ENCODE assay signal across 2 cellular contexts in the genomic region with DNA sequence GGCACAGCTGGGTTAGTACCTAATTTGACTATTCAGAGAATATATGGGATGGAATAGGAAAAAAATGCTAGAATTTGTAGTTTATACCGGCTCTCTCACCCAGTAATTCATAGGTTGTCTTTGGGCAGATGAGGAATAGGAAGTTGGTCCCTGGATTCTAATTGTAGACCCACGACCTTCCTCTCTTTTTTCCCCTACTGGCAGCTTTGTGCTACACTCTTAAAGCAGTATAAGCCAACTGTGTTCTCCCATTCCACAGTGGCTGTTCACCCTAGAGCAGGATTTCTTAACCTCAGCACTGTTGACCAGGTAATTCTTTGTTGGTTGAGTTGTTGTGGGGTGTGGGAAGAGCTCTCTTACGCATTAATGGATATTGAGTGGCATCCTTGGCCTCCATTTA.
TF ChIP-seq lines count a peak whose summit lies in the region.

No MANE protein-coding gene starts in this region.

TF ChIP-seq in HCT116, 20 proteins besides CTCF, POLR2A, EP300 and RAD21 (continued from another document):
- TF ChIP-seq ZBTB33 (IDR thresholded peaks at IDR 0.05; ENCODE audit: extremely low read depth, insufficient replicate concordance, low read length) (no peak), SRF (IDR thresholded peaks at IDR 0.05; ENCODE audit: low read depth) (no peak), MAX (IDR thresholded peaks at IDR 0.05) (no peak), JUND (IDR thresholded peaks at IDR 0.05) (no peak), SIN3A (IDR thresholded peaks at IDR 0.05; ENCODE audit: low read depth) (no peak), SP1 (IDR thresholded peaks at IDR 0.05; ENCODE audit: low read depth) (no peak), EZH2phosphoT487 (IDR thresholded peaks at IDR 0.05; ENCODE audit: borderline replicate concordance) (no peak), ZNF274 (IDR thresholded peaks at IDR 0.05; ENCODE audit: low read depth, low read length) (no peak), EZH2 (IDR thresholded peaks at IDR 0.05) (no peak), YY1 (IDR thresholded peaks at IDR 0.05; ENCODE audit: extremely low read depth, insufficient replicate concordance, low read depth, low read length) (no peak), FOSL1 (IDR thresholded peaks at IDR 0.05; ENCODE audit: low read depth) (no peak), ZFX (IDR thresholded peaks at IDR 0.05) (no peak), CBX3 (IDR thresholded peaks at IDR 0.05; ENCODE audit: low read depth) (no peak), POLR2AphosphoS5 (IDR thresholded peaks at IDR 0.05; ENCODE audit: low read depth, low read length) (no peak), CEBPB (IDR thresholded peaks at IDR 0.05; ENCODE audit: low read depth) (no peak), EGR1 (IDR thresholded peaks at IDR 0.05; ENCODE audit: low read depth) (no peak)
- TF ChIP-seq, protein P1, sequence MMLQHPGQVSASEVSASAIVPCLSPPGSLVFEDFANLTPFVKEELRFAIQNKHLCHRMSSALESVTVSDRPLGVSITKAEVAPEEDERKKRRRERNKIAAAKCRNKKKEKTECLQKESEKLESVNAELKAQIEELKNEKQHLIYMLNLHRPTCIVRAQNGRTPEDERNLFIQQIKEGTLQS (IDR thresholded peaks at IDR 0.05) = no peak
- TF ChIP-seq, protein P2, sequence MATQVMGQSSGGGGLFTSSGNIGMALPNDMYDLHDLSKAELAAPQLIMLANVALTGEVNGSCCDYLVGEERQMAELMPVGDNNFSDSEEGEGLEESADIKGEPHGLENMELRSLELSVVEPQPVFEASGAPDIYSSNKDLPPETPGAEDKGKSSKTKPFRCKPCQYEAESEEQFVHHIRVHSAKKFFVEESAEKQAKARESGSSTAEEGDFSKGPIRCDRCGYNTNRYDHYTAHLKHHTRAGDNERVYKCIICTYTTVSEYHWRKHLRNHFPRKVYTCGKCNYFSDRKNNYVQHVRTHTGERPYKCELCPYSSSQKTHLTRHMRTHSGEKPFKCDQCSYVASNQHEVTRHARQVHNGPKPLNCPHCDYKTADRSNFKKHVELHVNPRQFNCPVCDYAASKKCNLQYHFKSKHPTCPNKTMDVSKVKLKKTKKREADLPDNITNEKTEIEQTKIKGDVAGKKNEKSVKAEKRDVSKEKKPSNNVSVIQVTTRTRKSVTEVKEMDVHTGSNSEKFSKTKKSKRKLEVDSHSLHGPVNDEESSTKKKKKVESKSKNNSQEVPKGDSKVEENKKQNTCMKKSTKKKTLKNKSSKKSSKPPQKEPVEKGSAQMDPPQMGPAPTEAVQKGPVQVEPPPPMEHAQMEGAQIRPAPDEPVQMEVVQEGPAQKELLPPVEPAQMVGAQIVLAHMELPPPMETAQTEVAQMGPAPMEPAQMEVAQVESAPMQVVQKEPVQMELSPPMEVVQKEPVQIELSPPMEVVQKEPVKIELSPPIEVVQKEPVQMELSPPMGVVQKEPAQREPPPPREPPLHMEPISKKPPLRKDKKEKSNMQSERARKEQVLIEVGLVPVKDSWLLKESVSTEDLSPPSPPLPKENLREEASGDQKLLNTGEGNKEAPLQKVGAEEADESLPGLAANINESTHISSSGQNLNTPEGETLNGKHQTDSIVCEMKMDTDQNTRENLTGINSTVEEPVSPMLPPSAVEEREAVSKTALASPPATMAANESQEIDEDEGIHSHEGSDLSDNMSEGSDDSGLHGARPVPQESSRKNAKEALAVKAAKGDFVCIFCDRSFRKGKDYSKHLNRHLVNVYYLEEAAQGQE (IDR thresholded peaks at IDR 0.05; ENCODE audit: low read depth) = no peak

TF ChIP-seq in WTC11, 78 proteins besides CTCF, POLR2A, EP300 and RAD21 (continued from another document):
- TF ChIP-seq, protein P3, sequence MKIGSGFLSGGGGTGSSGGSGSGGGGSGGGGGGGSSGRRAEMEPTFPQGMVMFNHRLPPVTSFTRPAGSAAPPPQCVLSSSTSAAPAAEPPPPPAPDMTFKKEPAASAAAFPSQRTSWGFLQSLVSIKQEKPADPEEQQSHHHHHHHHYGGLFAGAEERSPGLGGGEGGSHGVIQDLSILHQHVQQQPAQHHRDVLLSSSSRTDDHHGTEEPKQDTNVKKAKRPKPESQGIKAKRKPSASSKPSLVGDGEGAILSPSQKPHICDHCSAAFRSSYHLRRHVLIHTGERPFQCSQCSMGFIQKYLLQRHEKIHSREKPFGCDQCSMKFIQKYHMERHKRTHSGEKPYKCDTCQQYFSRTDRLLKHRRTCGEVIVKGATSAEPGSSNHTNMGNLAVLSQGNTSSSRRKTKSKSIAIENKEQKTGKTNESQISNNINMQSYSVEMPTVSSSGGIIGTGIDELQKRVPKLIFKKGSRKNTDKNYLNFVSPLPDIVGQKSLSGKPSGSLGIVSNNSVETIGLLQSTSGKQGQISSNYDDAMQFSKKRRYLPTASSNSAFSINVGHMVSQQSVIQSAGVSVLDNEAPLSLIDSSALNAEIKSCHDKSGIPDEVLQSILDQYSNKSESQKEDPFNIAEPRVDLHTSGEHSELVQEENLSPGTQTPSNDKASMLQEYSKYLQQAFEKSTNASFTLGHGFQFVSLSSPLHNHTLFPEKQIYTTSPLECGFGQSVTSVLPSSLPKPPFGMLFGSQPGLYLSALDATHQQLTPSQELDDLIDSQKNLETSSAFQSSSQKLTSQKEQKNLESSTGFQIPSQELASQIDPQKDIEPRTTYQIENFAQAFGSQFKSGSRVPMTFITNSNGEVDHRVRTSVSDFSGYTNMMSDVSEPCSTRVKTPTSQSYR (CRISPR knock-in tag; IDR thresholded peaks at IDR 0.05) = no peak
- no peak for TF ChIP-seq ZNF396 (CRISPR knock-in tag; IDR thresholded peaks at IDR 0.05; ENCODE audit: borderline replicate concordance)
- no peak for TF ChIP-seq OVOL2 (CRISPR knock-in tag; IDR thresholded peaks at IDR 0.05; ENCODE audit: borderline replicate concordance)
- no peak for TF ChIP-seq ZBTB21 (CRISPR knock-in tag; IDR thresholded peaks at IDR 0.05; ENCODE audit: borderline replicate concordance)
- TF ChIP-seq, protein P4, sequence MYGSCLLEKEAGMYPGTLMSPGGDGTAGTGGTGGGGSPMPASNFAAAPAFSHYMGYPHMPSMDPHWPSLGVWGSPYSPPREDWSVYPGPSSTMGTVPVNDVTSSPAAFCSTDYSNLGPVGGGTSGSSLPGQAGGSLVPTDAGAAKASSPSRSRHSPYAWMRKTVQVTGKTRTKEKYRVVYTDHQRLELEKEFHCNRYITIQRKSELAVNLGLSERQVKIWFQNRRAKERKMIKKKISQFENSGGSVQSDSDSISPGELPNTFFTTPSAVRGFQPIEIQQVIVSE (CRISPR knock-in tag; IDR thresholded peaks at IDR 0.05; ENCODE audit: borderline replicate concordance) = no peak
- TF ChIP-seq RORB (CRISPR knock-in tag; IDR thresholded peaks at IDR 0.05) = no peak
- no peak for TF ChIP-seq CREM (CRISPR knock-in tag; IDR thresholded peaks at IDR 0.05)
- TF ChIP-seq, protein P5, sequence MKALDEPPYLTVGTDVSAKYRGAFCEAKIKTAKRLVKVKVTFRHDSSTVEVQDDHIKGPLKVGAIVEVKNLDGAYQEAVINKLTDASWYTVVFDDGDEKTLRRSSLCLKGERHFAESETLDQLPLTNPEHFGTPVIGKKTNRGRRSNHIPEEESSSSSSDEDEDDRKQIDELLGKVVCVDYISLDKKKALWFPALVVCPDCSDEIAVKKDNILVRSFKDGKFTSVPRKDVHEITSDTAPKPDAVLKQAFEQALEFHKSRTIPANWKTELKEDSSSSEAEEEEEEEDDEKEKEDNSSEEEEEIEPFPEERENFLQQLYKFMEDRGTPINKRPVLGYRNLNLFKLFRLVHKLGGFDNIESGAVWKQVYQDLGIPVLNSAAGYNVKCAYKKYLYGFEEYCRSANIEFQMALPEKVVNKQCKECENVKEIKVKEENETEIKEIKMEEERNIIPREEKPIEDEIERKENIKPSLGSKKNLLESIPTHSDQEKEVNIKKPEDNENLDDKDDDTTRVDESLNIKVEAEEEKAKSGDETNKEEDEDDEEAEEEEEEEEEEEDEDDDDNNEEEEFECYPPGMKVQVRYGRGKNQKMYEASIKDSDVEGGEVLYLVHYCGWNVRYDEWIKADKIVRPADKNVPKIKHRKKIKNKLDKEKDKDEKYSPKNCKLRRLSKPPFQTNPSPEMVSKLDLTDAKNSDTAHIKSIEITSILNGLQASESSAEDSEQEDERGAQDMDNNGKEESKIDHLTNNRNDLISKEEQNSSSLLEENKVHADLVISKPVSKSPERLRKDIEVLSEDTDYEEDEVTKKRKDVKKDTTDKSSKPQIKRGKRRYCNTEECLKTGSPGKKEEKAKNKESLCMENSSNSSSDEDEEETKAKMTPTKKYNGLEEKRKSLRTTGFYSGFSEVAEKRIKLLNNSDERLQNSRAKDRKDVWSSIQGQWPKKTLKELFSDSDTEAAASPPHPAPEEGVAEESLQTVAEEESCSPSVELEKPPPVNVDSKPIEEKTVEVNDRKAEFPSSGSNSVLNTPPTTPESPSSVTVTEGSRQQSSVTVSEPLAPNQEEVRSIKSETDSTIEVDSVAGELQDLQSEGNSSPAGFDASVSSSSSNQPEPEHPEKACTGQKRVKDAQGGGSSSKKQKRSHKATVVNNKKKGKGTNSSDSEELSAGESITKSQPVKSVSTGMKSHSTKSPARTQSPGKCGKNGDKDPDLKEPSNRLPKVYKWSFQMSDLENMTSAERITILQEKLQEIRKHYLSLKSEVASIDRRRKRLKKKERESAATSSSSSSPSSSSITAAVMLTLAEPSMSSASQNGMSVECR (CRISPR knock-in tag; IDR thresholded peaks at IDR 0.05; ENCODE audit: borderline replicate concordance) = no peak
- TF ChIP-seq RELA (CRISPR knock-in tag; IDR thresholded peaks at IDR 0.05; ENCODE audit: borderline replicate concordance) = no peak
- TF ChIP-seq ZNF263 (CRISPR knock-in tag; IDR thresholded peaks at IDR 0.05; ENCODE audit: low read depth) = no peak
